In genomic region chr9:81138173-81138572, GRCh38 we compare ENCODE assay signal across 15 cellular contexts.
"Had no signal": no experiment of that assay in that cellular context is flagged by ENCODE, and none has a peak within 500 bp of the region (broad histone marks: within the 10 kb centered on the region; RNA-seq: fewer than 3 reads in every experiment).

No MANE protein-coding gene starts in this region.

- H3K4me3 Mint-ChIP-seq: naive thymus-derived CD4-positive, alpha-beta T cell; nephron progenitor cell had no signal

- H3K4me1 Mint-ChIP-seq: naive thymus-derived CD4-positive, alpha-beta T cell had no signal

- H3K36me3 Mint-ChIP-seq: naive thymus-derived CD4-positive, alpha-beta T cell had no signal

- ATAC-seq: esophagus mucosa; heart left ventricle; naive thymus-derived CD4-positive, alpha-beta T cell; right cardiac atrium had no signal

- H3K27ac Mint-ChIP-seq: naive thymus-derived CD4-positive, alpha-beta T cell; nephron progenitor cell had no signal

- H3K27me3 Mint-ChIP-seq: naive thymus-derived CD4-positive, alpha-beta T cell had no signal

- DNase-seq: cortex of kidney; dorsolateral prefrontal cortex; effector CD8-positive, alpha-beta T cell; heart left ventricle; hippocampal formation; kidney glomerular epithelial cell; naive thymus-derived CD4-positive, alpha-beta T cell; nephron progenitor cell; posterior cingulate gyrus; right cardiac atrium; small intestine; stimulated activated CD4-positive, alpha-beta T cell treated with anti-CD3 and anti-CD28 coated beads, Interleukin-2, amount 100 ng/mL, for 48 hours; stimulated activated naive CD4-positive, alpha-beta T cell treated with Interleukin-2 at 50 U/mL for 16 hours; trophoblast cell had no signal
